Comparison of ENCODE assay signal across 25 cellular contexts in the genomic region with DNA sequence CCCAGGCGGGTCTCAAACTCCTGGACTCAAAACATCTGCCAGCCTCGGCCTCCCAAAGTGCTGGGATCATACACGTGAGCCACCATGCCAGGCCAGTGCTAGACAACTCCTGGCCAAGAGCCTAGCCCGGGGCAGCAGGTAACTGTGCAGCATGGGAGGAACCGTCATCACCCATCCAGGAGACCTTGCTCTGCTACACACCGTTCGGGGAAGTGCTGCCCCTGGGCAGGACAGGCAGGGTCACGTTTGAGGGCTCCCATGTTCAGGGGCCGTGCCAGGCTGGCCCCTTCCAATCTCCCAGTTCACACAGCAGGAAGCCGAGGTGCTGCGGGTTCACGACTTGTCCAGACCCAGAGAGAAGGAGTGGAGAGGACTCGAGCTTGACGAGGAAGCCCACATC.
"Had no signal": no experiment of that assay in that cellular context is flagged by ENCODE, and none has a peak within 500 bp of the region (broad histone marks: within the 10 kb centered on the region; RNA-seq: fewer than 3 reads in every experiment).

No MANE protein-coding gene starts in this region.

- H3K27ac ChIP-seq: brain microvascular endothelial cell, SJCRH30 had no signal

- H3K9me3 Mint-ChIP-seq: activated naive CD4-positive, alpha-beta T cell treated with anti-CD3 and anti-CD28 coated beads, Interleukin-2, amount 50 U/mL, for 72 hours; activated T-cell treated with anti-CD3 and anti-CD28 coated beads, Interleukin-2, amount 50 U/mL, for 4 hours had no signal

- ATAC-seq: activated CD8-positive, alpha-beta T cell treated with anti-CD3 and anti-CD28 coated beads, Interleukin-2, amount 10 ng/mL, durations not matched to agents 7 days and 5 days; activated naive CD4-positive, alpha-beta T cell treated with anti-CD3 and anti-CD28 coated beads, Interleukin-2, amount 50 U/mL, for 72 hours; activated T-cell treated with anti-CD3 and anti-CD28 coated beads, Interleukin-2, amount 50 U/mL, for 4 hours; K562; Panc1 had no signal

- H3K4me3 ChIP-seq: K562, SJCRH30 had no signal

- DNase-seq: activated CD4-positive, alpha-beta T cell treated with anti-CD3 and anti-CD28 coated beads for 48 hours; activated CD4-positive, alpha-beta T cell treated with anti-CD3 and anti-CD28 coated beads, Interleukin-2, amount 50 U/mL, for 4 hours; activated CD4-positive, CD25-positive, alpha-beta regulatory T cell treated with anti-CD3 and anti-CD28 coated beads, Interleukin-2, amount 50 U/mL, for 72 hours; activated CD8-positive, alpha-beta T cell treated with anti-CD3 and anti-CD28 coated beads, Interleukin-2, amount 10 ng/mL, durations not matched to agents 7 days and 5 days; activated effector memory CD4-positive, alpha-beta T cell treated with anti-CD3 and anti-CD28 coated beads, Interleukin-2, amount 50 U/mL, for 16 hours; activated naive CD4-positive, alpha-beta T cell treated with Interleukin-2 at 50 U/mL for 16 hours; activated T-cell treated with anti-CD3 and anti-CD28 coated beads, Interleukin-2, amount 50 U/mL, for 4 hours; brain microvascular endothelial cell; Karpas-422; MM.1S; NCI-H1105 treated with DMSO at 0.1 percent for 48 hours; NCI-H1436 treated with DMSO at 0.1 percent for 48 hours; NCI-H187; NCI-H2081; NCI-H510A treated with DMSO at 0.1 percent for 48 hours; NCI-H69; NK-92 treated with Interleukin-12 subunit alpha and Interleukin-12 subunit beta, amount 100 ng/mL, for 24 hours; OCI-M1; Right ventricle myocardium superior; RPMI8226; SJCRH30; SK-N-SH had no signal

- H3K9me3 ChIP-seq: SJCRH30, SK-N-SH had no signal

- H3K4me1 ChIP-seq: SJCRH30 had no signal

- H3K27ac Mint-ChIP-seq: activated CD8-positive, alpha-beta T cell treated with anti-CD3 and anti-CD28 coated beads, Interleukin-2, amount 10 ng/mL, durations not matched to agents 7 days and 5 days had no signal

- H3K36me3 ChIP-seq: SJCRH30 had no signal

- H3K4me3 Mint-ChIP-seq: activated CD8-positive, alpha-beta T cell treated with anti-CD3 and anti-CD28 coated beads, Interleukin-2, amount 10 ng/mL, durations not matched to agents 7 days and 5 days; activated T-cell treated with anti-CD3 and anti-CD28 coated beads, Interleukin-2, amount 50 U/mL, for 4 hours had no signal

- H3K27me3 ChIP-seq: brain microvascular endothelial cell, SJCRH30 had no signal
